In the genomic region with DNA sequence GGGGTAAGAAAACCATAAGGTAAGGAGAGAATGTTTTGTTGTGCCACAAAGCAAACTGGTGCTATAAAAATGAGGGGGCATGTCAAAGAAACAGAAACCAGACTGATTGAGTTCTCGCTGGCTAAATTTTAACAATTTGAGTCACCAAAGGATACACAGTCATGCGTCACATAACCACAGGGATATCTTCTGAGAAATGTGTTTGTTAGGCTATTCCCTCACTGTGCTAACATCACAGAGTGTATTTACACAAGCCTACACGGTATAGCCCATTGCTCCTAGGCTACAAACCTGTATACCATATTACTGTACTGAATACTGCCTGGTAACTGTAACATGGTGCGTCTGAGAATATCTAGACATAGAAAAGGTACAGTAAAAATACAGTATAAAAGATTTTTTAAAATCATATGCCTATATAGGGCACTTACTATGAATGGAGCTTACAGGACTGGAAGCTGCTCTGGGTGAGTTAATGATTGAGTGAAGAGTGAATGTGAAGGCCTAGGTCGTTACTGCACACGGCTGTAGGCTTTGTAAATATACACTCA, we compare ENCODE assay signal across 8 cellular contexts. TPM values are rescaled to one million over a fixed set of nuclear protein-coding genes. Genes with fewer than 3 reads are reported as not detected.
A peak's percentile ranks its signal among the peaks of the same experiment; 100 is the strongest.
DNase-seq lines count a peak whose midpoint lies in the region; ATAC-seq, FAIRE-seq and TF ChIP-seq lines count a peak whose summit lies in the region.

No MANE protein-coding gene starts in this region.

- H3K79me2 ChIP-seq in Karpas-422 (ENCODE audit: low read length), result peaks cover 19% of the 10 kb centered on the region

- H3K9me2 ChIP-seq in Karpas-422 (replicated peaks; ENCODE audit: insufficient read depth, low read length), result no peaks in the 10 kb centered on the region

- H3K4me3 ChIP-seq in bronchial epithelial cell (ENCODE audit: low read depth, low read length), result no peak overlapping the region
- H3K4me3 ChIP-seq in small intestine (ENCODE audit: low read depth in 1 of 2, low read length in 2 of 2), result peak overlapping the region in 1 of 2 donors; percentile 15
- no peak overlapping the region for H3K4me3 ChIP-seq in Karpas-422 (ENCODE audit: low read length)

- no peak for TF ChIP-seq POLR2A in GM12892 (IDR thresholded peaks at IDR 0.05; ENCODE audit: low read depth, low read length)

- H3K9ac ChIP-seq in Karpas-422 (ENCODE audit: low read length), result no peak overlapping the region

- peaks cover 54% of the 10 kb centered on the region for H4K20me1 ChIP-seq in Karpas-422 (ENCODE audit: insufficient read depth, low read depth, low read length)

- H3K9me3 ChIP-seq in small intestine (ENCODE audit: control insufficient read depth, low read depth), result no peaks in the 10 kb centered on the region
- peaks cover 3% of the 10 kb centered on the region; the same call in 1 of the 2 replicates for H3K9me3 ChIP-seq in Karpas-422 (ENCODE audit: low read length)

- FAIRE-seq in GM12892 (lab: Jason Lieb, UNC) (peak; percentile 88), bronchial epithelial cell (lab: Jason Lieb, UNC) (no peak), small intestine (lab: Jason Lieb, UNC) (no peak)

- H3K36me3 ChIP-seq in bronchial epithelial cell (ENCODE audit: control insufficient read depth, insufficient read depth, low read length), result no peaks in the 10 kb centered on the region
- H3K36me3 ChIP-seq in small intestine (ENCODE audit: control insufficient read depth in 2 of 2, insufficient read depth in 2 of 2, low read length in 2 of 2), result no peaks in the 10 kb centered on the region
- H3K36me3 ChIP-seq in Karpas-422 (ENCODE audit: insufficient read depth, low read length), result peaks cover 6% of the 10 kb centered on the region; the same call in 1 of the 2 replicates

- no peak for DNase-seq in GM12892 (ENCODE audit: insufficient read length)
- peak; percentile 15 for DNase-seq in HPDE6-E6E7 (ENCODE audit: extremely low spot score)
- DNase-seq in bronchial epithelial cell (ENCODE audit: low read depth), result peak; percentile 91
- DNase-seq in small intestine, result peak; percentile 59
- no peak for DNase-seq in Karpas-422
- no peak for DNase-seq in DMS79 treated with DMSO at 0.1 percent for 48 hours (lab: John Stamatoyannopoulos, UW)
- no peak for DNase-seq in activated gamma-delta T cell treated with Interleukin-2 at 50 U/mL for 16 hours

- H3K27me3 ChIP-seq in bronchial epithelial cell (ENCODE audit: control insufficient read depth, insufficient read depth, low read length) (no peaks in the 10 kb centered on the region), small intestine (ENCODE audit: control insufficient read depth in 2 of 2, insufficient read depth in 2 of 2, low read length in 2 of 2) (no peaks in the 10 kb centered on the region), Karpas-422 (ENCODE audit: low read length) (no peaks in the 10 kb centered on the region)

- H3K4me1 ChIP-seq in small intestine (ENCODE audit: control insufficient read depth in 2 of 2, insufficient read depth in 1 of 2, low read depth in 1 of 2, low read length in 1 of 2), result peaks cover 2 to 3% of the 10 kb centered on the region in 2 donors
- H3K4me1 ChIP-seq in Karpas-422 (ENCODE audit: low read length), result 0 out of 2 replicates have a peak, but pooled peaks cover 3% of the 10 kb centered on the region

- peak overlapping the region in 1 of 2 donors; percentile 20 for H3K27ac ChIP-seq in small intestine (ENCODE audit: low read depth in 1 of 2, low read length in 1 of 2)
- H3K27ac ChIP-seq in Karpas-422 (ENCODE audit: low read length), result no peak overlapping the region

- 12 to 43% (median 24%) methylated on average over 6 of the region's 6 CpGs for WGBS in small intestine, 3 donors

- no peak for TF ChIP-seq CTCF in bronchial epithelial cell (IDR thresholded peaks at IDR 0.05; ENCODE audit: insufficient read depth, low read length, severe bottlenecking)

- no peak overlapping the region for H2AFZ ChIP-seq in Karpas-422 (ENCODE audit: low read length)

- peak; percentile 93 for ATAC-seq in GM21515 (IDR thresholded peaks at IDR 0.05; ENCODE audit: unreplicated experiment)

- H3K4me2 ChIP-seq in Karpas-422 (ENCODE audit: low read depth, low read length, poor library complexity, severe bottlenecking), result no peak overlapping the region

RNA-seq across cellular contexts. Expression of gene FBXW7, which starts 50.1 kb away (rescaled TPM):
- polyA plus RNA-seq in GM12892 (2012; ENCODE audit: missing spikeins), result 61.2 TPM
- 104 and 145 TPM in 2 replicates for total RNA-seq in bronchial epithelial cell
- polyA plus RNA-seq in small intestine, result 1 to 10 TPM; 7.4 to 10.0 (median 7.5) TPM
- total RNA-seq in Karpas-422 (2014; rRNA removed; shearing (Covaris generic); ENCODE audit: low replicate concordance), result 30.9 and 44.4 TPM in 2 replicates

Comparison
In these comparisons a context has a peak if more than half of its experiments do, and no peak if none do; other contexts are left out.
1. DNase-seq: peak in HPDE6-E6E7 (single experiment), bronchial epithelial cell (single experiment) and small intestine (single experiment); none in GM12892 (single experiment), Karpas-422 (single experiment), DMS79 treated with DMSO at 0.1 percent for 48 hours (single experiment) and activated gamma-delta T cell treated with Interleukin-2 at 50 U/mL for 16 hours (single experiment).